8 cellular contexts compared by ENCODE assay signal in the genomic region with DNA sequence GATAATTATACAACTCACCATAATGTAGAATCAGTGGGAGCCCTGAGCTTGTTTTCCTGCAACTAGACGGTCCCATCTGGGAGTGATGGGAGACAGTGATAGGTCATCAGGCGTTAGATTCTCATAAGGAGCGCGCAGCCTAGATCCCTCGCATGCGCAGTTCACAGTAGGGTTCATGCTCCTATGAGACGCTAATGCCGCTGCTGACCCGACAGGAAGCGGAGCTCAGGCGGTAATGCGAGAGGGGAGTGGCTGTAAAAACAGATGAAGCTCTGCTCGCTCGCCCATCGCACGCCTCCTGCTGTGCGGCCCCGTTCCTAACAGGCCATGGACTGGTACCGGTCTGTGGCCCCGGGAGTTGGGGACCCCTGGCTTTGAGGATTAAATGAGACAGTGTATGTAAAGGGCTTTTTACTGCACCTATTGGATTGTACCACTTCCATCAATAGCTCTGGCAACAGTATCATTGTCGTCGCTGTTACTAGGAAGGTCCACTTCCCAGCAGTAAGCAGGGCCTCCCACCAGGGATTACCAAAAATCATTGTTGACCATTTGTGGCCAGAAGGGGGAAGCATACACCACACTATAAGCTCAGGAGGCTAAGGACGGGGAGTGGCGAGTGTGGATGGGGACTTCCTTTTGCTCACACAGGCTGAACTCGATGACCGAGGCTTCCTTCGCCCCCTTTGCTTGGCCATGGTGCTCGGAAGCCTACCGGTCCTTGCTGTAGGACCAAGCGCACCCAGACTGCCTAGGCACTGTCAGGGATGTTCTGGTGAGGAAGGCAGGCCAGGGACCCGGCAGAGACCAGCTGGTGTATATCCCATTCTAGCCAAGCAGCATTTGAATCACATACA. TPM values are rescaled to one million over a fixed set of nuclear protein-coding genes. Genes with fewer than 3 reads are reported as not detected.
DNase-seq lines count a peak whose midpoint lies in the region; ATAC-seq and TF ChIP-seq lines count a peak whose summit lies in the region.

No MANE protein-coding gene starts in this region.

- H3K9me3 ChIP-seq in OCI-LY7 (ENCODE audit: low read length) (no peaks in the 10 kb centered on the region), esophagus squamous epithelium (no peaks in the 10 kb centered on the region)

- peaks cover 8% of the 10 kb centered on the region for H3K4me1 ChIP-seq in OCI-LY7 (ENCODE audit: insufficient read depth, low read length, poor library complexity, severe bottlenecking)
- peaks cover 0 to 19% (median 9%) of the 10 kb centered on the region in 3 donors for H3K4me1 ChIP-seq in esophagus squamous epithelium

- peak in 1 of 4 donors; percentile 53 for TF ChIP-seq POLR2A in esophagus squamous epithelium (IDR thresholded peaks at IDR 0.05)

- H3K79me2 ChIP-seq in OCI-LY7 (ENCODE audit: insufficient read depth, low read depth, low read length): no peaks in the 10 kb centered on the region

- H3K36me3 ChIP-seq in OCI-LY7 (ENCODE audit: insufficient read depth, low read length) (no peaks in the 10 kb centered on the region), esophagus squamous epithelium (no peaks in the 10 kb centered on the region)

- H3K27ac ChIP-seq in OCI-LY7 (ENCODE audit: low read depth, low read length, poor library complexity, severe bottlenecking) (no peak overlapping the region), esophagus squamous epithelium (peak overlapping the region; percentile 71 to 90 (median 82))

- intact Hi-C loops in OCI-LY7 (cut with micrococcal nuclease; ENCODE audit: unreplicated experiment): loop anchor here (1.0 to 10.0 kb wide), 6 partner anchors 46 to 512 kb away; no protein-coding TSS in a partner anchor
- intact Hi-C loops in esophagus squamous epithelium (cut with DNase I): loop anchor here (2.0 to 10.0 kb wide), 2 partner anchors 80 to 172 kb away; no protein-coding TSS in a partner anchor

- 4 to 5% methylated on average over 24 to 27 of the region's 31 CpGs for WGBS in esophagus squamous epithelium, 2 donors

- peak overlapping the region; percentile 76 for H3K4me2 ChIP-seq in OCI-LY7 (ENCODE audit: low read length)

- H3K27me3 ChIP-seq in esophagus squamous epithelium: no peaks in the 10 kb centered on the region

- peak overlapping the region; percentile 29 for H3K4me3 ChIP-seq in OCI-LY7 (ENCODE audit: low read depth, low read length, poor library complexity, severe bottlenecking)
- H3K4me3 ChIP-seq in esophagus squamous epithelium: peak overlapping the region; percentile 18 to 60 (median 36)

- DNase-seq in DMS 273 treated with DMSO at 0.1 percent for 48 hours (lab: John Stamatoyannopoulos, UW) (peak; percentile 85), HuH-7 (ENCODE audit: low spot score) (peak; percentile 86), OCI-LY7 (ENCODE audit: low spot score) (peak; percentile 79), esophagus squamous epithelium (lab: John Stamatoyannopoulos, UW) (peak; percentile 40), myocyte (ENCODE audit: low read depth) (peak; percentile 98)
- peak; percentile 77 to 82 for DNase-seq in activated T-cell treated with anti-CD3 and anti-CD28 coated beads, Interleukin-2, amount 50 U/mL, for 48 hours
- DNase-seq in stimulated activated CD8-positive, alpha-beta memory T cell treated with anti-CD3 and anti-CD28 coated beads, Interleukin-7, amount 100 ng/mL, for 24 hours (ENCODE audit: low read depth): peak; percentile 49

- POLR2A ChIA-PET in OCI-LY7 (lab: Charles Lee): interaction anchor here (0.6 to 1.4 kb wide), 5 partner anchors 27 to 492 kb away, joined by 3 to 6 read pairs (median 4); no protein-coding TSS in a partner anchor

- no peaks in the 10 kb centered on the region for H4K20me1 ChIP-seq in OCI-LY7 (ENCODE audit: insufficient read depth, low read length)

- CTCF ChIA-PET in OCI-LY7 (lab: Charles Lee; ENCODE audit: unreplicated experiment): interaction anchor here (0.8 to 1.8 kb wide), 7 partner anchors 26 to 312 kb away, joined by 3 to 18 read pairs (median 5); a partner anchor contains a TSS

- H3K9me2 ChIP-seq in OCI-LY7 (ENCODE audit: insufficient read depth, low read length): no peaks in the 10 kb centered on the region

- peak overlapping the region; percentile 82; the same call in 1 of the 2 replicates for H2AFZ ChIP-seq in OCI-LY7 (ENCODE audit: low read length)

- TF ChIP-seq CTCF in OCI-LY7 (conservative IDR thresholded peaks at IDR 0.05; ENCODE audit: low read length): peak; percentile 85
- TF ChIP-seq CTCF in esophagus squamous epithelium (IDR thresholded peaks at IDR 0.05): peak; percentile 56 to 83 (median 76)

- no TSS peak for BruUV-seq in OCI-LY7 (replicated peaks; lab: Mats Ljungman, UMichigan)

- ATAC-seq in GM21528 (IDR thresholded peaks at IDR 0.05; ENCODE audit: low FRiP score, unreplicated experiment): peak; percentile 98

RNA-seq across cellular contexts. Expression of a gene that starts 26.4 kb away (rescaled TPM):
- 66.4 and 75.7 TPM in 2 replicates for total RNA-seq in OCI-LY7 (2014; rRNA removed; shearing (Covaris generic))
- 162 and 167 TPM in 2 replicates for total RNA-seq in OCI-LY7 (2022)
- 10 to 100 TPM; 17.8 to 47.5 (median 31.0) TPM for total RNA-seq in esophagus squamous epithelium
- 151 and 157 TPM in 2 replicates for total RNA-seq in myocyte
- 239 TPM for polyA plus RNA-seq in myocyte (2012)

Comparison
In these comparisons a context has a peak if more than half of its experiments do, and no peak if none do; other contexts are left out.
1. DNase-seq: peak in every context shown above with its lines; median percentile 98 in myocyte; 86 in HuH-7; 85 in DMS 273 treated with DMSO at 0.1 percent for 48 hours; 80 in activated T-cell treated with anti-CD3 and anti-CD28 coated beads, Interleukin-2, amount 50 U/mL, for 48 hours; 79 in OCI-LY7; 49 in stimulated activated CD8-positive, alpha-beta memory T cell treated with anti-CD3 and anti-CD28 coated beads, Interleukin-7, amount 100 ng/mL, for 24 hours; 40 in esophagus squamous epithelium.